Comparison of ENCODE assay signal across 19 cellular contexts in genomic region chr6:125549202-125549884, GRCh38.
"Had no signal": no experiment of that assay in that cellular context is flagged by ENCODE, and none has a peak within 500 bp of the region (broad histone marks: within the 10 kb centered on the region; RNA-seq: fewer than 3 reads in every experiment).

No MANE protein-coding gene starts in this region.

- H3K36me3 ChIP-seq: gastroesophageal sphincter had no signal

- DNase-seq: activated B cell treated with CpG ODN at 0.5 μM for 24 hours; activated CD4-positive, alpha-beta T cell treated with anti-CD3 and anti-CD28 coated beads for 36 hours; activated CD4-positive, alpha-beta T cell treated with anti-CD3 and anti-CD28 coated beads, Interleukin-2, amount 50 U/mL, for 4 hours; activated CD8-positive, alpha-beta memory T cell treated with anti-CD3 and anti-CD28 coated beads, Interleukin-2, amount 50 U/mL, for 48 hours; activated naive CD4-positive, alpha-beta T cell treated with Interleukin-2 at 50 U/mL for 16 hours; activated naive CD8-positive, alpha-beta T cell treated with anti-CD3 and anti-CD28 coated beads for 36 hours; activated T-cell treated with anti-CD3 and anti-CD28 coated beads, Interleukin-2, amount 50 U/mL, for 4 hours; cerebellar nuclear complex; endodermal cell; head of caudate nucleus; left ventricle myocardium superior; midbrain; natural killer cell; stimulated activated CD4-positive, alpha-beta T cell treated with anti-CD3 and anti-CD28 coated beads, Interleukin-4, amount 100 ng/mL, for 24 hours; stimulated activated naive CD8-positive, alpha-beta T cell treated with anti-CD3 and anti-CD28 coated beads, Interleukin-15, Interleukin-2, amounts not matched to agents 100 U/mL and 50 U/mL, for 24 hours; T-helper 9 cell had no signal

- H3K27me3 ChIP-seq: gastroesophageal sphincter had no signal

- H3K4me3 ChIP-seq: coronary artery, gastroesophageal sphincter had no signal

- ATAC-seq: activated CD4-positive, alpha-beta T cell treated with anti-CD3 and anti-CD28 coated beads for 36 hours; activated T-cell treated with anti-CD3 and anti-CD28 coated beads, Interleukin-2, amount 50 U/mL, for 4 hours; gastroesophageal sphincter; left ventricle myocardium superior; natural killer cell; stimulated activated naive CD8-positive, alpha-beta T cell treated with anti-CD3 and anti-CD28 coated beads, Interleukin-15, Interleukin-2, amounts not matched to agents 100 U/mL and 50 U/mL, for 24 hours had no signal

- H3K27ac ChIP-seq: coronary artery, epithelial cell of prostate, gastroesophageal sphincter had no signal

- H3K9me3 ChIP-seq: gastroesophageal sphincter had no signal
